9 cellular contexts compared by ENCODE assay signal in genomic region chr20:3563548-3564177, GRCh38.
DNase-seq lines count a peak whose midpoint lies in the region; ATAC-seq and TF ChIP-seq lines count a peak whose summit lies in the region.
"Had no signal": no experiment of that assay in that cellular context is flagged by ENCODE, and none has a peak within 500 bp of the region (broad histone marks: within the 10 kb centered on the region; RNA-seq: fewer than 3 reads in every experiment).

No MANE protein-coding gene starts in this region.

- no peak overlapping the region for H3K27ac ChIP-seq in CD4-positive, alpha-beta T cell (ENCODE audit: low read depth, low read length)
- no peak overlapping the region for H3K27ac ChIP-seq in aorta (ENCODE audit: low read depth in 1 of 2, low read length in 2 of 2)

- H3K36me3 Mint-ChIP-seq in CD4-positive, alpha-beta T cell (ENCODE audit: low read depth): peaks cover 50% of the 10 kb centered on the region

- CTCF ChIA-PET in CD4-positive, alpha-beta T cell (lab: Charles Lee): interaction anchor here (0.7 to 2.0 kb wide), 4 partner anchors 10 to 150 kb away, joined by 3 to 8 read pairs (median 5); no protein-coding TSS in a partner anchor

- TF ChIP-seq CTCF in CD4-positive, alpha-beta T cell (IDR thresholded peaks at IDR 0.05): peak; percentile 70
- TF ChIP-seq CTCF in GM20000 (IDR thresholded peaks at IDR 0.05; ENCODE audit: extremely low read depth, missing control alignments): peak; percentile 54

- no peak overlapping the region for H3K27ac Mint-ChIP-seq in CD4-positive, alpha-beta T cell
- H3K27ac Mint-ChIP-seq: T-cell had no signal

- no peak for ATAC-seq in CD4-positive, alpha-beta T cell (ENCODE audit: poor library complexity)
- ATAC-seq in HG03571 (IDR thresholded peaks at IDR 0.05; ENCODE audit: unreplicated experiment): no peak
- ATAC-seq in aorta (ENCODE audit: low FRiP score): no peak
- ATAC-seq: T-cell had no signal

- POLR2A ChIA-PET in CD4-positive, alpha-beta T cell (lab: Charles Lee): no interaction called here

- intact Hi-C loops in CD4-positive, alpha-beta T cell (cut with DNase I, micrococcal nuclease): loop anchor here in 1 of 2 experiments (5.0 kb wide), 1 partner anchor 149 kb away; the partner anchor contains the start of gene SIGLEC1
- intact Hi-C loops in aorta (cut with DNase I): no loop called here

- WGBS in aorta, 2 donors: 53% methylated on average over 4 of the region's 4 CpGs

- no peaks in the 10 kb centered on the region for H3K4me1 Mint-ChIP-seq in CD4-positive, alpha-beta T cell (ENCODE audit: low read depth)
- H3K4me1 Mint-ChIP-seq: T-cell had no signal

- H3K4me3 ChIP-seq in aorta (ENCODE audit: low read length in 2 of 2): no peak overlapping the region

- H3K27me3 ChIP-seq in CD4-positive, alpha-beta T cell (ENCODE audit: control insufficient read depth, insufficient read depth, low read length): no peaks in the 10 kb centered on the region
- no peaks in the 10 kb centered on the region for H3K27me3 ChIP-seq in aorta (ENCODE audit: control insufficient read depth in 1 of 2, insufficient read depth in 2 of 2, low read length in 1 of 2)

- no peaks in the 10 kb centered on the region for H3K9me3 Mint-ChIP-seq in CD4-positive, alpha-beta T cell
- H3K9me3 Mint-ChIP-seq: T-cell had no signal

- H3K4me3 Mint-ChIP-seq in CD4-positive, alpha-beta T cell: no peak overlapping the region
- H3K4me3 Mint-ChIP-seq: T-cell had no signal

- H3K4me1 ChIP-seq in aorta (ENCODE audit: control insufficient read depth in 1 of 2, insufficient read depth in 2 of 2, low read length in 2 of 2): no peaks in the 10 kb centered on the region

- H3K27me3 Mint-ChIP-seq in CD4-positive, alpha-beta T cell: no peaks in the 10 kb centered on the region
- H3K27me3 Mint-ChIP-seq: T-cell had no signal

- H3K36me3 ChIP-seq in aorta (ENCODE audit: control insufficient read depth in 1 of 2, insufficient read depth in 2 of 2, low read length in 1 of 2): peaks cover 0 to 2% of the 10 kb centered on the region in 2 donors

- DNase-seq in CD4-positive, alpha-beta T cell: no peak
- DNase-seq in GM20000 (ENCODE audit: low spot score) (peak; percentile 23), NCI-H510A (lab: John Stamatoyannopoulos, UW) (peak; percentile 49), brain pericyte (ENCODE audit: low read depth, low spot score) (peak; percentile 25), kidney tubule cell (ENCODE audit: low spot score) (peak; percentile 40), aorta (no peak), GM19238 (ENCODE audit: insufficient read length, low spot score) (no peak)

- H3K9me3 ChIP-seq in CD4-positive, alpha-beta T cell (ENCODE audit: control insufficient read depth, low read length): no peaks in the 10 kb centered on the region
- no peaks in the 10 kb centered on the region for H3K9me3 ChIP-seq in aorta (ENCODE audit: control insufficient read depth, low read length)

Comparison
In these comparisons a context has a peak if more than half of its experiments do, and no peak if none do; other contexts are left out.
1. DNase-seq: peak in GM20000 (single experiment), NCI-H510A (single experiment), brain pericyte (single experiment) and kidney tubule cell (single experiment); none in CD4-positive, alpha-beta T cell (0 of 10), aorta (0 of 2) and GM19238 (single experiment).